ENCODE assay signal across 31 cellular contexts in the genomic region with DNA sequence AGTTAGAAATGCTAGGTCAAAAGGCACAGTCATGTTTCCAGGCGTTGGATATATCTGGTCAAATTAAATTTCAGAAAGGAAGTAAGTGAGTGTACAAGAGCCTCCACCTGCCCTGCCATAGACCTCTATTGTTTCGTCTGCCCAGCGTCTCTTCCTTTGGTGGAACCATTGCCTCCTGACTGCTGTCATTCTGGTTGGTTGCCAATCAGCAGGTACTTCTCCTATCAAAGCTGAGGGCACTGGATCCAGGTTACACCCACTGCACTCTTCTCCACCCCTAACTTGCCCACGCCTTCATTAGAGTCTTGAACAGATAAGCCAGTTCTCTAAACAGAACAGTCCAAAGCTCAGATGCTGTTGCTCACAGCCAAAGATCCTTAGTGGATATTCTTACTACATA. TPM values are rescaled to one million over a fixed set of nuclear protein-coding genes. Genes with fewer than 3 reads are reported as not detected.
DNase-seq lines count a peak whose midpoint lies in the region; ATAC-seq, FAIRE-seq and TF ChIP-seq lines count a peak whose summit lies in the region.
"Had no signal": no experiment of that assay in that cellular context is flagged by ENCODE, and none has a peak within 500 bp of the region (broad histone marks: within the 10 kb centered on the region; RNA-seq: fewer than 3 reads in every experiment).

No MANE protein-coding gene starts in this region.

- CTCF ChIA-PET in Calu3 (lab: Charles Lee) (interaction anchor here (0.8 to 1.7 kb wide), 8 partner anchors 11 to 176 kb away, joined by 3 to 7 read pairs (median 4); no protein-coding TSS in a partner anchor), HCT116 (lab: Charles Lee) (interaction anchor here (0.5 to 1.8 kb wide), 9 partner anchors 8 to 176 kb away, joined by 3 to 7 read pairs (median 3); no protein-coding TSS in a partner anchor), PC-3 (lab: Charles Lee) (interaction anchor here (0.6 to 1.6 kb wide), 2 partner anchors 105 to 173 kb away, joined by 5 to 8 read pairs; no protein-coding TSS in a partner anchor)

- intact Hi-C loops in Calu3 (cut with micrococcal nuclease; ENCODE audit: unreplicated experiment) (no loop called here), HCT116 (cut with micrococcal nuclease) (no loop called here), PC-3 (cut with micrococcal nuclease) (no loop called here)

- RAD21 ChIA-PET in HCT116 (lab: Charles Lee; ENCODE audit: low non-redundant PET in 1 of 2, low total read pairs in 2 of 2, uncharacterized antibody in 2 of 2, unreplicated experiment in 2 of 2): no interaction called here

- POLR2A ChIA-PET in HCT116 (lab: Charles Lee) (interaction anchor here (1.1 kb wide), 1 partner anchor 21 kb away, joined by 3 read pairs; no protein-coding TSS in a partner anchor), PC-3 (lab: Charles Lee; ENCODE audit: unreplicated experiment) (no interaction called here)

- BruUV-seq in Calu3 (replicated peaks; lab: Mats Ljungman, UMichigan) (no TSS peak), HCT116 (replicated peaks; lab: Mats Ljungman, UMichigan) (no TSS peak), PC-3 (replicated peaks; lab: Mats Ljungman, UMichigan) (no TSS peak)

- no peaks in the 10 kb centered on the region; the same call in 1 of the 2 replicates for H3K27me3 ChIP-seq in HCT116 (ENCODE audit: insufficient read depth, low read length)
- H3K27me3 ChIP-seq in PC-3 (ENCODE audit: low read length): no peaks in the 10 kb centered on the region
- H3K27me3 ChIP-seq in keratinocyte (ENCODE audit: control insufficient read depth, extremely low read depth, insufficient read depth, low read length): no peaks in the 10 kb centered on the region

- ATAC-seq in HCT116 (peak; percentile 71), PC-3 (peak; percentile 15; the same call in 1 of the 2 replicates), GM21825 (IDR thresholded peaks at IDR 0.05; ENCODE audit: unreplicated experiment) (no peak), HG02763 (IDR thresholded peaks at IDR 0.05; ENCODE audit: unreplicated experiment) (no peak)
- ATAC-seq: activated CD4-positive, CD25-positive, alpha-beta regulatory T cell treated with anti-CD3 and anti-CD28 coated beads, Interleukin-2, amount 50 U/mL, for 24 hours; natural killer cell treated with Interleukin-12 subunit alpha and Interleukin-12 subunit beta and Interleukin-15 and Interleukin-18, amount 100 ng/mL, for 72 hours; stimulated activated naive CD8-positive, alpha-beta T cell treated with anti-CD3 and anti-CD28 coated beads, Interleukin-15, amount 100 ng/mL, for 72 hours had no signal

- no peaks in the 10 kb centered on the region for H3F3A ChIP-seq in PC-3 (ENCODE audit: low read length, unreplicated experiment)

- DNase-seq in Calu3: no peak
- DNase-seq in HCT116 (ENCODE audit: low read depth, low spot score): no peak
- peak; percentile 19 for DNase-seq in PC-3
- DNase-seq in keratinocyte (ENCODE audit: low read depth, low spot score): no peak
- no peak for DNase-seq in stimulated activated CD4-positive, alpha-beta T cell treated with anti-CD3 and anti-CD28 coated beads, Interleukin-12 subunit alpha, Interleukin-12 subunit beta, amount 100 ng/mL, for 4 hours
- DNase-seq: ACHN; activated CD4-positive, alpha-beta memory T cell treated with anti-CD3 and anti-CD28 coated beads for 36 hours; activated CD8-positive, alpha-beta memory T cell treated with anti-CD3 and anti-CD28 coated beads, Interleukin-2, amount 50 U/mL, for 48 hours; activated naive CD4-positive, alpha-beta T cell treated with anti-CD3 and anti-CD28 coated beads, Interleukin-2, amount 10 ng/mL, durations not matched to agents 7 days and 5 days; amygdala; effector CD4-positive, alpha-beta T cell; GDM1; glutamatergic neuron; KG1; NCI-H1694; NCI-H2227 treated with DMSO at 0.1 percent for 48 hours; SHP77 treated with DMSO at 0.1 percent for 48 hours; stimulated activated CD8-positive, alpha-beta memory T cell treated with anti-CD3 and anti-CD28 coated beads, Interleukin-4, amount 100 ng/mL, for 48 hours; stimulated activated naive CD8-positive, alpha-beta T cell treated with anti-CD3 and anti-CD28 coated beads, Interleukin-15, amount 100 ng/mL, for 72 hours had no signal

- H2AFZ ChIP-seq in HCT116 (ENCODE audit: low read depth, low read length, poor library complexity, severe bottlenecking) (no peak overlapping the region), PC-3 (ENCODE audit: low read length) (no peak overlapping the region), keratinocyte (ENCODE audit: control insufficient read depth, low read length) (peak overlapping the region; percentile 35)

- no peaks in the 10 kb centered on the region for H3K36me3 Mint-ChIP-seq in Calu3 (ENCODE audit: insufficient read depth, unreplicated experiment)
- H3K36me3 Mint-ChIP-seq: activated CD4-positive, alpha-beta memory T cell treated with anti-CD3 and anti-CD28 coated beads for 36 hours; activated naive CD4-positive, alpha-beta T cell treated with anti-CD3 and anti-CD28 coated beads, Interleukin-2, amount 10 ng/mL, durations not matched to agents 7 days and 5 days; natural killer cell treated with Interleukin-12 subunit alpha and Interleukin-12 subunit beta and Interleukin-15 and Interleukin-18, amount 100 ng/mL, for 72 hours had no signal

- H3K4me3 ChIP-seq in HCT116 (replicated peaks in 1 of 2; ENCODE audit: low read depth in 1 of 2, low read length in 2 of 2) (no peak overlapping the region), PC-3 (ENCODE audit: low read length) (no peak overlapping the region), keratinocyte (ENCODE audit: control insufficient read depth in 2 of 3, extremely low read depth in 1 of 3, insufficient read depth in 2 of 3, low read depth in 1 of 3, low read length in 3 of 3) (no peak overlapping the region)

- TF ChIP-seq RAD21 in HCT116 (IDR thresholded peaks at IDR 0.05; ENCODE audit: low read depth): no peak

- TF ChIP-seq CTCF in Calu3 (IDR thresholded peaks at IDR 0.05; ENCODE audit: unreplicated experiment) (peak; percentile 8), HCT116 (IDR thresholded peaks at IDR 0.05 in 2 of 3, conservative IDR thresholded peaks at IDR 0.05 in 1 of 3; ENCODE audit: borderline replicate concordance in 1 of 3, insufficient read depth in 1 of 3, low read depth in 2 of 3, low read length in 2 of 3) (no peak), PC-3 (conservative IDR thresholded peaks at IDR 0.05; ENCODE audit: low read depth, low read length) (no peak), keratinocyte (optimal IDR thresholded peaks at IDR 0.05 in 1 of 3, IDR thresholded peaks at IDR 0.05 in 1 of 3, conservative IDR thresholded peaks at IDR 0.05 in 1 of 3; ENCODE audit: extremely low read depth in 1 of 3, insufficient read depth in 2 of 3, low read length in 3 of 3) (no peak)

- H3K9me2 ChIP-seq in HCT116 (ENCODE audit: insufficient read depth) (no peaks in the 10 kb centered on the region), PC-3 (replicated peaks; ENCODE audit: low read length) (no peaks in the 10 kb centered on the region)

- H3K4me1 Mint-ChIP-seq in Calu3 (ENCODE audit: low read depth, unreplicated experiment): no peaks in the 10 kb centered on the region
- H3K4me1 Mint-ChIP-seq: activated naive CD4-positive, alpha-beta T cell treated with anti-CD3 and anti-CD28 coated beads, Interleukin-2, amount 10 ng/mL, durations not matched to agents 7 days and 5 days had no signal

- H3K4me3 Mint-ChIP-seq in Calu3 (ENCODE audit: low read depth, unreplicated experiment): no peak overlapping the region
- H3K4me3 Mint-ChIP-seq: activated CD4-positive, alpha-beta memory T cell treated with anti-CD3 and anti-CD28 coated beads for 36 hours; activated naive CD4-positive, alpha-beta T cell treated with anti-CD3 and anti-CD28 coated beads, Interleukin-2, amount 10 ng/mL, durations not matched to agents 7 days and 5 days; natural killer cell treated with Interleukin-12 subunit alpha and Interleukin-12 subunit beta and Interleukin-15 and Interleukin-18, amount 100 ng/mL, for 72 hours; stimulated activated naive CD8-positive, alpha-beta T cell treated with anti-CD3 and anti-CD28 coated beads, Interleukin-15, amount 100 ng/mL, for 72 hours had no signal

- no peaks in the 10 kb centered on the region for H3K9me3 Mint-ChIP-seq in Calu3 (ENCODE audit: low read depth, unreplicated experiment)
- H3K9me3 Mint-ChIP-seq: activated CD4-positive, alpha-beta memory T cell treated with anti-CD3 and anti-CD28 coated beads for 36 hours; activated naive CD4-positive, alpha-beta T cell treated with anti-CD3 and anti-CD28 coated beads, Interleukin-2, amount 10 ng/mL, durations not matched to agents 7 days and 5 days; natural killer cell treated with Interleukin-12 subunit alpha and Interleukin-12 subunit beta and Interleukin-15 and Interleukin-18, amount 100 ng/mL, for 72 hours; stimulated activated naive CD8-positive, alpha-beta T cell treated with anti-CD3 and anti-CD28 coated beads, Interleukin-15, amount 100 ng/mL, for 72 hours had no signal

- H4K20me1 ChIP-seq in HCT116 (ENCODE audit: insufficient read depth) (no peaks in the 10 kb centered on the region), PC-3 (ENCODE audit: low read length) (no peaks in the 10 kb centered on the region), keratinocyte (ENCODE audit: control insufficient read depth, extremely low read depth, insufficient read depth, low read length) (no peaks in the 10 kb centered on the region)

- H3K36me3 ChIP-seq in HCT116 (ENCODE audit: control insufficient read depth in 1 of 2, insufficient read depth in 2 of 2, low read length in 2 of 2) (no peaks in the 10 kb centered on the region), PC-3 (ENCODE audit: low read depth, low read length) (no peaks in the 10 kb centered on the region), keratinocyte (ENCODE audit: control insufficient read depth in 2 of 2, extremely low read depth in 1 of 2, insufficient read depth in 2 of 2, low read length in 2 of 2) (no peaks in the 10 kb centered on the region)

- H3K79me2 ChIP-seq in HCT116 (ENCODE audit: insufficient read depth, low read length) (no peaks in the 10 kb centered on the region), PC-3 (ENCODE audit: low read length) (no peaks in the 10 kb centered on the region), keratinocyte (ENCODE audit: control insufficient read depth, insufficient read depth, low read length) (no peaks in the 10 kb centered on the region)

- peaks cover 63% of the 10 kb centered on the region for H3K27me3 Mint-ChIP-seq in Calu3 (ENCODE audit: unreplicated experiment)

- no peaks in the 10 kb centered on the region for H3K9me3 ChIP-seq in HCT116 (ENCODE audit: control insufficient read depth in 1 of 2, insufficient read depth in 1 of 2, low read depth in 1 of 2, low read length in 2 of 2)
- H3K9me3 ChIP-seq in PC-3 (ENCODE audit: low read length): no peaks in the 10 kb centered on the region
- H3K9me3 ChIP-seq in keratinocyte (ENCODE audit: control insufficient read depth, low read depth, low read length): no peaks in the 10 kb centered on the region

- H3K27ac Mint-ChIP-seq in Calu3 (ENCODE audit: unreplicated experiment): no peak overlapping the region
- H3K27ac Mint-ChIP-seq: activated CD4-positive, alpha-beta memory T cell treated with anti-CD3 and anti-CD28 coated beads for 36 hours; activated naive CD4-positive, alpha-beta T cell treated with anti-CD3 and anti-CD28 coated beads, Interleukin-2, amount 10 ng/mL, durations not matched to agents 7 days and 5 days; natural killer cell treated with Interleukin-12 subunit alpha and Interleukin-12 subunit beta and Interleukin-15 and Interleukin-18, amount 100 ng/mL, for 72 hours; stimulated activated naive CD8-positive, alpha-beta T cell treated with anti-CD3 and anti-CD28 coated beads, Interleukin-15, amount 100 ng/mL, for 72 hours had no signal

- no peak overlapping the region for H3K9ac ChIP-seq in HCT116 (ENCODE audit: low read length)
- H3K9ac ChIP-seq in PC-3 (ENCODE audit: low read length): no peak overlapping the region
- H3K9ac ChIP-seq in keratinocyte (ENCODE audit: control insufficient read depth, extremely low read depth, insufficient read depth, low read length): no peak overlapping the region

- peak; percentile 43 for FAIRE-seq in keratinocyte (lab: Jason Lieb, UNC)
- FAIRE-seq: islet of Langerhans had no signal

- H3K9me1 ChIP-seq in keratinocyte (ENCODE audit: control insufficient read depth, extremely low read depth, insufficient read depth, low read length): no peaks in the 10 kb centered on the region

- no peak overlapping the region for H3K4me2 ChIP-seq in HCT116 (ENCODE audit: low read length)
- H3K4me2 ChIP-seq in PC-3 (ENCODE audit: low read length): no peak overlapping the region
- H3K4me2 ChIP-seq in keratinocyte (ENCODE audit: control insufficient read depth, extremely low read depth, insufficient read depth, low read depth, low read length): no peak overlapping the region

- H3K27ac ChIP-seq in HCT116 (ENCODE audit: low read depth, low read length) (no peak overlapping the region), PC-3 (ENCODE audit: low read length) (no peak overlapping the region), keratinocyte (ENCODE audit: control insufficient read depth, insufficient read depth, low read length) (no peak overlapping the region)

- TF ChIP-seq POLR2A in HCT116 (IDR thresholded peaks at IDR 0.05; ENCODE audit: borderline replicate concordance, extremely low read depth, insufficient read depth, insufficient read length): no peak

- no peaks in the 10 kb centered on the region for H3K4me1 ChIP-seq in HCT116 (ENCODE audit: control insufficient read depth in 1 of 2, insufficient read depth in 2 of 2, low read length in 2 of 2)
- no peaks in the 10 kb centered on the region for H3K4me1 ChIP-seq in PC-3 (ENCODE audit: insufficient read depth, low read length)
- H3K4me1 ChIP-seq in keratinocyte (ENCODE audit: control insufficient read depth, extremely low read depth, insufficient read depth, low read length): peaks cover 22% of the 10 kb centered on the region

- dilution Hi-C loops in keratinocyte (cut with MboI; ENCODE audit: extremely low pct_ligation_motif_present, low sequenced_read_pairs): no loop called here

RNA-seq across cellular contexts. Expression of a gene that starts 2.6 kb away (rescaled TPM):
- total RNA-seq in Calu3 (2022) (not detected in 2 replicates), HCT116 (2021; ENCODE audit: unreplicated experiment) (not detected), PC-3 (2014; rRNA removed) (not detected in 2 replicates)
- polyA plus RNA-seq in HCT116 (2012): 0.11 TPM in 1 of 2 replicates, not detected in the other
- 2.4 to 11.7 TPM (median 5.1 TPM) in 3 replicates for polyA plus RNA-seq in keratinocyte
- 18.6 TPM for polyA plus RNA-seq in keratinocyte (2011; ENCODE audit: low read depth)
- 3.6 and 3.8 TPM in 2 replicates for polyA plus RNA-seq in keratinocyte (2011; cell fraction: cytosol; rRNA removed)
- polyA plus RNA-seq in keratinocyte (2011; cell fraction: nucleus; rRNA removed): 4.4 and 5.5 TPM in 2 replicates
- polyA plus RNA-seq in keratinocyte (2012; ENCODE audit: low replicate concordance): 2.6 and 106 TPM in 2 replicates
- polyA minus RNA-seq in keratinocyte: 0.96 to 6.7 TPM (median 1.8 TPM) in 3 replicates
- polyA minus RNA-seq in keratinocyte (2011; cell fraction: cytosol; rRNA and poly(A)+ RNA removed): 2.7 TPM
- 0.62 and 1.3 TPM in 2 replicates for polyA minus RNA-seq in keratinocyte (2011; cell fraction: nucleus; rRNA and poly(A)+ RNA removed)
- total RNA-seq: activated CD4-positive, alpha-beta memory T cell treated with anti-CD3 and anti-CD28 coated beads for 36 hours; epithelial cell of proximal tubule; H4; liver; natural killer cell treated with Interleukin-12 subunit alpha and Interleukin-12 subunit beta and Interleukin-15 and Interleukin-18, amount 100 ng/mL, for 72 hours; osteocyte; renal cortical epithelial cell; skeletal muscle tissue had no signal
- polyA plus RNA-seq: BJ, liver had no signal

RNA-seq across cellular contexts. Expression of a gene that starts 6.7 kb away (rescaled TPM):
- total RNA-seq in Calu3 (2022): not detected in 2 replicates
- total RNA-seq in HCT116 (2021; ENCODE audit: unreplicated experiment): not detected
- polyA plus RNA-seq in HCT116 (2012): not detected in 2 replicates
- total RNA-seq in PC-3 (2014; rRNA removed): not detected in 2 replicates
- 0.32 to 2.9 TPM (median 1.8 TPM) in 3 replicates for polyA plus RNA-seq in keratinocyte
- 23.6 TPM for polyA plus RNA-seq in keratinocyte (2011; ENCODE audit: low read depth)
- 0.47 and 3.5 TPM in 2 replicates for polyA plus RNA-seq in keratinocyte (2011; cell fraction: cytosol; rRNA removed)
- 1.1 and 6.8 TPM in 2 replicates for polyA plus RNA-seq in keratinocyte (2011; cell fraction: nucleus; rRNA removed)
- polyA plus RNA-seq in keratinocyte (2012; ENCODE audit: low replicate concordance): 2.0 and 60.6 TPM in 2 replicates
- polyA minus RNA-seq in keratinocyte: 0.59 to 2.0 TPM in 2 of 3 replicates, not detected in the other
- not detected for polyA minus RNA-seq in keratinocyte (2011; cell fraction: cytosol; rRNA and poly(A)+ RNA removed)
- polyA minus RNA-seq in keratinocyte (2011; cell fraction: nucleus; rRNA and poly(A)+ RNA removed): 1.3 TPM in 1 of 2 replicates, not detected in the other
- total RNA-seq: activated CD4-positive, alpha-beta memory T cell treated with anti-CD3 and anti-CD28 coated beads for 36 hours; epithelial cell of proximal tubule; H4; liver; natural killer cell treated with Interleukin-12 subunit alpha and Interleukin-12 subunit beta and Interleukin-15 and Interleukin-18, amount 100 ng/mL, for 72 hours; osteocyte; renal cortical epithelial cell; skeletal muscle tissue had no signal
- polyA plus RNA-seq: BJ, liver had no signal

RNA-seq across cellular contexts. Expression of a gene that starts 16.7 kb away (rescaled TPM):
- total RNA-seq in Calu3 (2022) (10.4 and 10.7 TPM in 2 replicates), HCT116 (2021; ENCODE audit: unreplicated experiment) (not detected), PC-3 (2014; rRNA removed) (not detected in 2 replicates)
- polyA plus RNA-seq in HCT116 (2012): 0.04 TPM in 1 of 2 replicates, not detected in the other
- polyA plus RNA-seq in keratinocyte: 1.1 to 2.5 TPM (median 1.5 TPM) in 3 replicates
- polyA plus RNA-seq in keratinocyte (2011; ENCODE audit: low read depth): 0.05 TPM
- 0.64 and 0.68 TPM in 2 replicates for polyA plus RNA-seq in keratinocyte (2011; cell fraction: cytosol; rRNA removed)
- polyA plus RNA-seq in keratinocyte (2011; cell fraction: nucleus; rRNA removed): 1.5 and 1.7 TPM in 2 replicates
- polyA plus RNA-seq in keratinocyte (2012; ENCODE audit: low replicate concordance): 0.18 and 2.2 TPM in 2 replicates
- 1.9 to 2.8 TPM (median 2.2 TPM) in 3 replicates for polyA minus RNA-seq in keratinocyte
- polyA minus RNA-seq in keratinocyte (2011; cell fraction: cytosol; rRNA and poly(A)+ RNA removed): 1.3 TPM
- 1.6 and 2.4 TPM in 2 replicates for polyA minus RNA-seq in keratinocyte (2011; cell fraction: nucleus; rRNA and poly(A)+ RNA removed)
- total RNA-seq: H4 had no signal

RNA-seq across cellular contexts. Expression of a gene that starts 57.1 kb away (rescaled TPM):
- total RNA-seq in Calu3 (2022) (52.0 and 52.1 TPM in 2 replicates), HCT116 (2021; ENCODE audit: unreplicated experiment) (not detected), PC-3 (2014; rRNA removed) (175 and 188 TPM in 2 replicates)
- not detected in 2 replicates for polyA plus RNA-seq in HCT116 (2012)
- polyA plus RNA-seq in keratinocyte: 46.4 to 226 TPM (median 71.1 TPM) in 3 replicates
- polyA plus RNA-seq in keratinocyte (2011; ENCODE audit: low read depth): 25.6 TPM
- 74.3 and 111 TPM in 2 replicates for polyA plus RNA-seq in keratinocyte (2011; cell fraction: cytosol; rRNA removed)
- 162 and 263 TPM in 2 replicates for polyA plus RNA-seq in keratinocyte (2011; cell fraction: nucleus; rRNA removed)
- polyA plus RNA-seq in keratinocyte (2012; ENCODE audit: low replicate concordance): 108 and 398 TPM in 2 replicates
- 83.7 to 115 TPM (median 91.0 TPM) in 3 replicates for polyA minus RNA-seq in keratinocyte
- 36.3 TPM for polyA minus RNA-seq in keratinocyte (2011; cell fraction: cytosol; rRNA and poly(A)+ RNA removed)
- polyA minus RNA-seq in keratinocyte (2011; cell fraction: nucleus; rRNA and poly(A)+ RNA removed): 52.9 and 73.5 TPM in 2 replicates
- total RNA-seq: activated CD4-positive, alpha-beta memory T cell treated with anti-CD3 and anti-CD28 coated beads for 36 hours; epithelial cell of proximal tubule; H4; liver; natural killer cell treated with Interleukin-12 subunit alpha and Interleukin-12 subunit beta and Interleukin-15 and Interleukin-18, amount 100 ng/mL, for 72 hours; osteocyte; skeletal muscle tissue had no signal
- polyA plus RNA-seq: BJ, liver had no signal

Comparison
In these comparisons a context has a peak if more than half of its experiments do, and no peak if none do; other contexts are left out.
1. ATAC-seq: peak in HCT116 (single experiment) and PC-3 (single experiment); none in GM21825 (single experiment) and HG02763 (single experiment).
2. RNA of a gene that starts 16.7 kb away (total RNA-seq): 10.4 to 10.7 TPM in Calu3; not detected in HCT116 (single experiment) and not detected in PC-3; every median in the first group is over 10 times any median in the second.